Comparison of ENCODE assay signal across 20 cellular contexts in the genomic region with DNA sequence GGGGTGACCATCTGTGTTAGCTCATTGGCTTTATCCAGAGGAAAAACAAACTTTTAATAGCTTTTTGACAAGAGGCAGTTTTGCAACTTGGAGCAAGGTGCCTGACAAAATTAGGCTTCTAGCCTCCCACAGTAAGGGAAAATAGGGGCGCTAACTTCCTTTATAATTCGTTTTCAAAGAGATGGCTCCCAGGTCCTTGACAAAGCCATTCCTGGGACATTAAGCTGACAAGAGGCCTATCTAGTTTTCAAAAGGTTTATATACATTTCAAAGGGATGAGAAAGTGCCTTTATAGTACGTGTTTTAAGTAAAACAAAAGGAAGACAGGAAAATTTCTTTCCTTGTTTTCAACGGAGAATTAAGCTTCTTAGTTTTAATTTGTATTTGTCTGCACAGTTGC.
"Had no signal": no experiment of that assay in that cellular context is flagged by ENCODE, and none has a peak within 500 bp of the region (broad histone marks: within the 10 kb centered on the region; RNA-seq: fewer than 3 reads in every experiment).

No MANE protein-coding gene starts in this region.

- H3K4me1 Mint-ChIP-seq: activated B cell treated with CpG ODN at 0.5 μM for 24 hours; activated CD4-positive, alpha-beta memory T cell treated with anti-CD3 and anti-CD28 coated beads, Interleukin-2, amount 10 ng/mL, durations not matched to agents 7 days and 5 days; activated naive CD8-positive, alpha-beta T cell treated with anti-CD3 and anti-CD28 coated beads, Interleukin-2, amount 10 ng/mL, durations not matched to agents 7 days and 5 days; activated T-helper 17 cell treated with anti-CD3 and anti-CD28 coated beads, Interleukin-2, amount 50 U/mL, for 72 hours; immature natural killer cell had no signal

- H3K9me3 ChIP-seq: left ventricle myocardium inferior, suprapubic skin, transverse colon had no signal

- DNase-seq: activated B cell treated with CpG ODN at 0.5 μM for 24 hours; activated CD4-positive, alpha-beta memory T cell treated with anti-CD3 and anti-CD28 coated beads, Interleukin-2, amount 10 ng/mL, durations not matched to agents 7 days and 5 days; activated CD4-positive, alpha-beta T cell treated with anti-CD3 and anti-CD28 coated beads for 4 hours; activated naive CD4-positive, alpha-beta T cell treated with Interleukin-2 at 50 U/mL for 16 hours; activated naive CD8-positive, alpha-beta T cell treated with anti-CD3 and anti-CD28 coated beads, Interleukin-2, amount 10 ng/mL, durations not matched to agents 7 days and 5 days; activated T-cell treated with anti-CD3 and anti-CD28 coated beads, Interleukin-2, amount 50 U/mL, for 1 hour; amygdala; dermis blood vessel endothelial cell; effector memory CD8-positive, alpha-beta T cell; immature natural killer cell; kidney glomerular epithelial cell; left ventricle myocardium inferior; stimulated activated CD4-positive, alpha-beta T cell treated with anti-CD3 and anti-CD28 coated beads, Interleukin-12 subunit alpha, Interleukin-12 subunit beta, amount 100 ng/mL, for 4 hours; stimulated activated CD4-positive, alpha-beta T cell treated with anti-CD3 and anti-CD28 coated beads, Interleukin-1b, Interleukin-23, amount 100 ng/mL, for 48 hours; transverse colon had no signal

- H3K4me1 ChIP-seq: left ventricle myocardium inferior, suprapubic skin, transverse colon had no signal

- H3K27ac Mint-ChIP-seq: activated B cell treated with CpG ODN at 0.5 μM for 24 hours; activated CD4-positive, alpha-beta memory T cell treated with anti-CD3 and anti-CD28 coated beads, Interleukin-2, amount 10 ng/mL, durations not matched to agents 7 days and 5 days; activated naive CD8-positive, alpha-beta T cell treated with anti-CD3 and anti-CD28 coated beads, Interleukin-2, amount 10 ng/mL, durations not matched to agents 7 days and 5 days; activated T-helper 17 cell treated with anti-CD3 and anti-CD28 coated beads, Interleukin-2, amount 50 U/mL, for 72 hours; effector memory CD8-positive, alpha-beta T cell; immature natural killer cell; progenitor cell of endocrine pancreas; stimulated activated naive CD8-positive, alpha-beta T cell treated with anti-CD3 and anti-CD28 coated beads, Interleukin-15, Interleukin-2, amounts not matched to agents 100 ng/mL and 50 ng/mL, for 24 hours had no signal

- H3K27me3 ChIP-seq: cardiac muscle cell, suprapubic skin, transverse colon had no signal

- H3K4me3 ChIP-seq: cardiac muscle cell, left ventricle myocardium inferior, suprapubic skin, transverse colon had no signal

- H3K36me3 ChIP-seq: cardiac muscle cell, left ventricle myocardium inferior, suprapubic skin, transverse colon had no signal

- H3K27ac ChIP-seq: cardiac muscle cell, left ventricle myocardium inferior, suprapubic skin, transverse colon had no signal

- ATAC-seq: activated T-helper 17 cell treated with anti-CD3 and anti-CD28 coated beads, Interleukin-2, amount 50 U/mL, for 72 hours; effector memory CD8-positive, alpha-beta T cell had no signal

- H3K27me3 Mint-ChIP-seq: activated B cell treated with CpG ODN at 0.5 μM for 24 hours; activated CD4-positive, alpha-beta memory T cell treated with anti-CD3 and anti-CD28 coated beads, Interleukin-2, amount 10 ng/mL, durations not matched to agents 7 days and 5 days; activated naive CD8-positive, alpha-beta T cell treated with anti-CD3 and anti-CD28 coated beads, Interleukin-2, amount 10 ng/mL, durations not matched to agents 7 days and 5 days; activated T-helper 17 cell treated with anti-CD3 and anti-CD28 coated beads, Interleukin-2, amount 50 U/mL, for 72 hours; effector memory CD8-positive, alpha-beta T cell; progenitor cell of endocrine pancreas had no signal

- H3K36me3 Mint-ChIP-seq: activated naive CD8-positive, alpha-beta T cell treated with anti-CD3 and anti-CD28 coated beads, Interleukin-2, amount 10 ng/mL, durations not matched to agents 7 days and 5 days; immature natural killer cell had no signal

- H3K4me3 Mint-ChIP-seq: activated B cell treated with CpG ODN at 0.5 μM for 24 hours; activated CD4-positive, alpha-beta memory T cell treated with anti-CD3 and anti-CD28 coated beads, Interleukin-2, amount 10 ng/mL, durations not matched to agents 7 days and 5 days; activated naive CD8-positive, alpha-beta T cell treated with anti-CD3 and anti-CD28 coated beads, Interleukin-2, amount 10 ng/mL, durations not matched to agents 7 days and 5 days; activated T-helper 17 cell treated with anti-CD3 and anti-CD28 coated beads, Interleukin-2, amount 50 U/mL, for 72 hours; effector memory CD8-positive, alpha-beta T cell; immature natural killer cell; stimulated activated naive CD8-positive, alpha-beta T cell treated with anti-CD3 and anti-CD28 coated beads, Interleukin-15, Interleukin-2, amounts not matched to agents 100 ng/mL and 50 ng/mL, for 24 hours had no signal

- H3K9me3 Mint-ChIP-seq: activated CD4-positive, alpha-beta memory T cell treated with anti-CD3 and anti-CD28 coated beads, Interleukin-2, amount 10 ng/mL, durations not matched to agents 7 days and 5 days; activated naive CD8-positive, alpha-beta T cell treated with anti-CD3 and anti-CD28 coated beads, Interleukin-2, amount 10 ng/mL, durations not matched to agents 7 days and 5 days; stimulated activated naive CD8-positive, alpha-beta T cell treated with anti-CD3 and anti-CD28 coated beads, Interleukin-15, Interleukin-2, amounts not matched to agents 100 ng/mL and 50 ng/mL, for 24 hours had no signal
